9 cellular contexts compared by ENCODE assay signal in genomic region chr16:58882292-58882691, GRCh38.
DNase-seq lines count a peak whose midpoint lies in the region; ATAC-seq and TF ChIP-seq lines count a peak whose summit lies in the region.
"Had no signal": no experiment of that assay in that cellular context is flagged by ENCODE, and none has a peak within 500 bp of the region (broad histone marks: within the 10 kb centered on the region; RNA-seq: fewer than 3 reads in every experiment).

No MANE protein-coding gene starts in this region.

- dilution Hi-C loops in mammary epithelial cell (cut with HindIII; ENCODE audit: low sequenced_read_pairs), result no loop called here

- H3K4me2 ChIP-seq in mammary epithelial cell (ENCODE audit: insufficient read depth, low read depth, low read length), result no peak overlapping the region

- H4K20me1 ChIP-seq in mammary epithelial cell (ENCODE audit: insufficient read depth, low read length), result no peaks in the 10 kb centered on the region

- no peak for TF ChIP-seq CTCF in left lung (IDR thresholded peaks at IDR 0.05)
- TF ChIP-seq CTCF in mammary epithelial cell (conservative IDR thresholded peaks at IDR 0.05 in 1 of 2, IDR thresholded peaks at IDR 0.05 in 1 of 2; ENCODE audit: extremely low read depth in 1 of 2, insufficient read depth in 1 of 2, low read depth in 1 of 2, low read length in 2 of 2), result no peak

- peak; percentile 93 for ATAC-seq in GM18858 (IDR thresholded peaks at IDR 0.05; ENCODE audit: unreplicated experiment)
- ATAC-seq in GM21723 (IDR thresholded peaks at IDR 0.05; ENCODE audit: unreplicated experiment), result peak; percentile 97
- peak; percentile 89 for ATAC-seq in HG03457 (IDR thresholded peaks at IDR 0.05; ENCODE audit: unreplicated experiment)
- ATAC-seq in left lung, result peak; percentile 51

- no peaks in the 10 kb centered on the region for H3K36me3 ChIP-seq in left lung
- no peaks in the 10 kb centered on the region for H3K36me3 ChIP-seq in mammary epithelial cell (ENCODE audit: insufficient read depth, low read length)

- H3K27me3 ChIP-seq in left lung (no peaks in the 10 kb centered on the region), mammary epithelial cell (ENCODE audit: insufficient read depth, low read length) (no peaks in the 10 kb centered on the region)

- no peaks in the 10 kb centered on the region for H3K4me1 ChIP-seq in left lung
- H3K4me1 ChIP-seq in mammary epithelial cell (ENCODE audit: insufficient read depth, low read length), result no peaks in the 10 kb centered on the region

- CTCF ChIA-PET in mammary epithelial cell (lab: Charles Lee; ENCODE audit: low non-redundant PET), result no interaction called here

- intact Hi-C loops in left lung (cut with DNase I), result no loop called here
- intact Hi-C loops in mammary epithelial cell (cut with micrococcal nuclease), result no loop called here

- H3K27ac ChIP-seq in left lung (peak overlapping the region in 1 of 2 donors; percentile 42), mammary epithelial cell (ENCODE audit: insufficient read depth, low read depth, low read length) (no peak overlapping the region)

- DNase-seq in left lung, result no peak
- DNase-seq in T-helper 2 cell, result no peak
- DNase-seq in mammary epithelial cell, result no peak
- no peak for DNase-seq in NCI-H146 (lab: John Stamatoyannopoulos, UW)
- DNase-seq in NCI-H2107 (lab: John Stamatoyannopoulos, UW), result no peak
- DNase-seq: activated gamma-delta T cell treated with Interleukin-2 at 50 U/mL for 16 hours had no signal

- no peak overlapping the region for H3K4me3 ChIP-seq in left lung
- H3K4me3 ChIP-seq in mammary epithelial cell (replicated peaks in 1 of 3; ENCODE audit: insufficient read depth in 1 of 3, low read depth in 2 of 3, low read length in 3 of 3), result no peak overlapping the region

- WGBS in mammary epithelial cell (ENCODE audit: low coverage, missing lambda C conversion rate), result 89% methylated on average over 4 of the region's 5 CpGs

- H3K9ac ChIP-seq in mammary epithelial cell (ENCODE audit: insufficient read depth, low read length), result no peak overlapping the region

- no peak overlapping the region for H2AFZ ChIP-seq in mammary epithelial cell (ENCODE audit: low read depth, low read length)

- BruUV-seq in mammary epithelial cell (replicated peaks; lab: Mats Ljungman, UMichigan), result no TSS peak

- H3K79me2 ChIP-seq in mammary epithelial cell (ENCODE audit: insufficient read depth, low read length), result no peaks in the 10 kb centered on the region

- H3K9me3 ChIP-seq in left lung (peaks cover 0 to 17% of the 10 kb centered on the region in 2 donors), mammary epithelial cell (replicated peaks; ENCODE audit: insufficient read depth, low read length) (no peaks in the 10 kb centered on the region)

- in situ Hi-C loops in mammary epithelial cell (cut with MboI; ENCODE audit: low sequenced_read_pairs in 2 of 2), result no loop called here
